ENCODE assay signal across 1 cellular context in genomic region chr4:1221155-1221870, GRCh38.
A peak's percentile ranks its signal among the peaks of the same experiment; 100 is the strongest.
TF ChIP-seq lines count a peak whose summit lies in the region.

No MANE protein-coding gene starts in this region.

TF ChIP-seq in HepG2, 621 proteins besides CTCF, POLR2A, EP300 and RAD21:
- TF ChIP-seq AGO2 (optimal IDR thresholded peaks at IDR 0.05; ENCODE audit: low read depth, low read length) (peak; percentile 80), ZNF790 (CRISPR knock-in tag; IDR thresholded peaks at IDR 0.05; ENCODE audit: borderline replicate concordance) (no peak)
